10 cellular contexts compared by ENCODE assay signal in genomic region chr12:121391619-121392324, GRCh38. TPM values are rescaled to one million over a fixed set of nuclear protein-coding genes. Genes with fewer than 3 reads are reported as not detected.
A peak's percentile ranks its signal among the peaks of the same experiment; 100 is the strongest.
DNase-seq lines count a peak whose midpoint lies in the region; ATAC-seq, FAIRE-seq and TF ChIP-seq lines count a peak whose summit lies in the region.
"Had no signal": no experiment of that assay in that cellular context is flagged by ENCODE, and none has a peak within 500 bp of the region (broad histone marks: within the 10 kb centered on the region; RNA-seq: fewer than 3 reads in every experiment).

No MANE protein-coding gene starts in this region.

- H3K27ac ChIP-seq in keratinocyte (ENCODE audit: control insufficient read depth, insufficient read depth, low read length) (no peak overlapping the region), urinary bladder (ENCODE audit: low read depth) (no peak overlapping the region)
- H3K27ac ChIP-seq: pancreas had no signal

- H3K36me3 ChIP-seq in keratinocyte (ENCODE audit: control insufficient read depth in 2 of 2, extremely low read depth in 1 of 2, insufficient read depth in 2 of 2, low read length in 2 of 2), result no peaks in the 10 kb centered on the region
- H3K36me3 ChIP-seq in urinary bladder (ENCODE audit: insufficient read depth), result no peaks in the 10 kb centered on the region
- H3K36me3 ChIP-seq: pancreas had no signal

- H3K79me2 ChIP-seq in keratinocyte (ENCODE audit: control insufficient read depth, insufficient read depth, low read length), result no peaks in the 10 kb centered on the region

- H3K4me1 Mint-ChIP-seq in activated B cell treated with CpG ODN at 0.5 μM for 24 hours, result peaks cover 9% of the 10 kb centered on the region

- H3K9me3 Mint-ChIP-seq in activated B cell treated with CpG ODN at 0.5 μM for 24 hours, result no peaks in the 10 kb centered on the region

- H3K9me3 ChIP-seq in keratinocyte (ENCODE audit: control insufficient read depth, low read depth, low read length), result no peaks in the 10 kb centered on the region
- H3K9me3 ChIP-seq: pancreas had no signal

- POLR2A ChIA-PET in activated B cell treated with CpG ODN at 0.5 μM for 24 hours (lab: Charles Lee), result interaction anchor here (0.6 to 2.4 kb wide), 4 partner anchors 9 to 1135 kb away, joined by 3 to 15 read pairs (median 9); partner anchors contain the start of genes KNTC1, RNF34 and RSRC2

- ATAC-seq in Right ventricle myocardium superior (ENCODE audit: poor library complexity) (peak; percentile 53), activated B cell treated with CpG ODN at 0.5 μM for 24 hours (ENCODE audit: low read depth) (peak; percentile 60), HG03196 (IDR thresholded peaks at IDR 0.05; ENCODE audit: unreplicated experiment) (no peak)

- H3K4me3 Mint-ChIP-seq in activated B cell treated with CpG ODN at 0.5 μM for 24 hours, result peak overlapping the region; percentile 3

- H3K4me3 ChIP-seq in keratinocyte (ENCODE audit: control insufficient read depth in 2 of 3, extremely low read depth in 1 of 3, insufficient read depth in 2 of 3, low read depth in 1 of 3, low read length in 3 of 3) (no peak overlapping the region), urinary bladder (ENCODE audit: low read depth, low read length) (peak overlapping the region; percentile 4)
- H3K4me3 ChIP-seq: pancreas had no signal

- H3K4me1 ChIP-seq in keratinocyte (ENCODE audit: control insufficient read depth, extremely low read depth, insufficient read depth, low read length) (peaks cover 28% of the 10 kb centered on the region), urinary bladder (ENCODE audit: insufficient read depth) (no peaks in the 10 kb centered on the region)
- H3K4me1 ChIP-seq: pancreas had no signal

- H3K36me3 Mint-ChIP-seq in activated B cell treated with CpG ODN at 0.5 μM for 24 hours (ENCODE audit: low read depth), result no peaks in the 10 kb centered on the region

- CTCF ChIA-PET in activated B cell treated with CpG ODN at 0.5 μM for 24 hours (lab: Charles Lee), result no interaction called here

- TF ChIP-seq CTCF in activated B cell treated with CpG ODN at 0.5 μM for 24 hours (IDR thresholded peaks at IDR 0.05), result no peak
- TF ChIP-seq CTCF in keratinocyte (optimal IDR thresholded peaks at IDR 0.05 in 1 of 3, IDR thresholded peaks at IDR 0.05 in 1 of 3, conservative IDR thresholded peaks at IDR 0.05 in 1 of 3; ENCODE audit: extremely low read depth in 1 of 3, insufficient read depth in 2 of 3, low read length in 3 of 3), result no peak

- peak overlapping the region; percentile 24 for H3K4me2 ChIP-seq in keratinocyte (ENCODE audit: control insufficient read depth, extremely low read depth, insufficient read depth, low read depth, low read length)

- no peaks in the 10 kb centered on the region for H3K27me3 ChIP-seq in keratinocyte (ENCODE audit: control insufficient read depth, extremely low read depth, insufficient read depth, low read length)
- H3K27me3 ChIP-seq: pancreas had no signal

- no peak for DNase-seq in Right ventricle myocardium superior
- no peak for DNase-seq in cardiac septum (ENCODE audit: low spot score)
- no peak for DNase-seq in activated B cell treated with CpG ODN at 0.5 μM for 24 hours
- no peak for DNase-seq in keratinocyte (ENCODE audit: low read depth, low spot score)
- no peak for DNase-seq in retina
- DNase-seq in NCI-H226, result no peak
- DNase-seq: pancreas had no signal

- no peak overlapping the region for H3K9ac ChIP-seq in keratinocyte (ENCODE audit: control insufficient read depth, extremely low read depth, insufficient read depth, low read length)

- no peak overlapping the region for H2AFZ ChIP-seq in keratinocyte (ENCODE audit: control insufficient read depth, low read length)

- no peaks in the 10 kb centered on the region for H3K9me1 ChIP-seq in keratinocyte (ENCODE audit: control insufficient read depth, extremely low read depth, insufficient read depth, low read length)

- no peaks in the 10 kb centered on the region for H4K20me1 ChIP-seq in keratinocyte (ENCODE audit: control insufficient read depth, extremely low read depth, insufficient read depth, low read length)

- no peaks in the 10 kb centered on the region for H3K27me3 Mint-ChIP-seq in activated B cell treated with CpG ODN at 0.5 μM for 24 hours

- H3K27ac Mint-ChIP-seq in activated B cell treated with CpG ODN at 0.5 μM for 24 hours, result no peak overlapping the region

- 45% methylated on average over 10 of the region's 10 CpGs for WGBS in urinary bladder

- FAIRE-seq in keratinocyte (lab: Jason Lieb, UNC), result no peak
- FAIRE-seq: G401.6, pancreas had no signal

- dilution Hi-C loops in keratinocyte (cut with MboI; ENCODE audit: extremely low pct_ligation_motif_present, low sequenced_read_pairs), result no loop called here

- intact Hi-C loops in Right ventricle myocardium superior (cut with DNase I) (no loop called here), cardiac septum (cut with DNase I) (no loop called here), activated B cell treated with CpG ODN at 0.5 μM for 24 hours (cut with micrococcal nuclease) (no loop called here)

RNA-seq across cellular contexts. Expression of gene RNF34, which starts 8.1 kb away (rescaled TPM):
- total RNA-seq in Right ventricle myocardium superior, result 19.2 TPM
- total RNA-seq in cardiac septum, result 31.1 TPM
- total RNA-seq in activated B cell treated with CpG ODN at 0.5 μM for 24 hours, result 71.2 and 75.3 TPM in 2 replicates
- 39.0 to 49.0 TPM (median 49.0 TPM) in 3 replicates for polyA plus RNA-seq in keratinocyte
- polyA plus RNA-seq in keratinocyte (2011; ENCODE audit: low read depth), result 17.5 TPM
- polyA plus RNA-seq in keratinocyte (2011; cell fraction: cytosol; rRNA removed), result 30.3 and 31.3 TPM in 2 replicates
- polyA plus RNA-seq in keratinocyte (2011; cell fraction: nucleus; rRNA removed), result 56.4 and 66.7 TPM in 2 replicates
- polyA plus RNA-seq in keratinocyte (2012; ENCODE audit: low replicate concordance), result 26.7 and 57.6 TPM in 2 replicates
- polyA minus RNA-seq in keratinocyte, result 84.3 to 295 TPM (median 139 TPM) in 3 replicates
- polyA minus RNA-seq in keratinocyte (2011; cell fraction: cytosol; rRNA and poly(A)+ RNA removed), result 41.2 TPM
- 47.1 and 55.9 TPM in 2 replicates for polyA minus RNA-seq in keratinocyte (2011; cell fraction: nucleus; rRNA and poly(A)+ RNA removed)
- total RNA-seq in urinary bladder, result 77.4 TPM
- 22.0 TPM for polyA plus RNA-seq in urinary bladder

RNA-seq across cellular contexts. Expression of gene ANAPC5, which starts 39.6 kb away (rescaled TPM):
- total RNA-seq in Right ventricle myocardium superior, result 57.4 TPM
- 53.4 TPM for total RNA-seq in cardiac septum
- 116 and 143 TPM in 2 replicates for total RNA-seq in activated B cell treated with CpG ODN at 0.5 μM for 24 hours
- 109 to 141 TPM (median 115 TPM) in 3 replicates for polyA plus RNA-seq in keratinocyte
- 109 TPM for polyA plus RNA-seq in keratinocyte (2011; ENCODE audit: low read depth)
- 112 and 151 TPM in 2 replicates for polyA plus RNA-seq in keratinocyte (2011; cell fraction: cytosol; rRNA removed)
- polyA plus RNA-seq in keratinocyte (2011; cell fraction: nucleus; rRNA removed), result 151 and 155 TPM in 2 replicates
- polyA plus RNA-seq in keratinocyte (2012; ENCODE audit: low replicate concordance), result 66.9 and 75.8 TPM in 2 replicates
- polyA minus RNA-seq in keratinocyte, result 90.5 to 201 TPM (median 158 TPM) in 3 replicates
- polyA minus RNA-seq in keratinocyte (2011; cell fraction: cytosol; rRNA and poly(A)+ RNA removed), result 102 TPM
- 54.0 and 93.0 TPM in 2 replicates for polyA minus RNA-seq in keratinocyte (2011; cell fraction: nucleus; rRNA and poly(A)+ RNA removed)
- 222 TPM for total RNA-seq in urinary bladder
- 102 TPM for polyA plus RNA-seq in urinary bladder
